ENCODE assay signal across 8 cellular contexts in genomic region chr2:95076705-95077520, GRCh38. TPM values are rescaled to one million over a fixed set of nuclear protein-coding genes. Genes with fewer than 3 reads are reported as not detected.
A peak's percentile ranks its signal among the peaks of the same experiment; 100 is the strongest.
DNase-seq lines count a peak whose midpoint lies in the region; TF ChIP-seq lines count a peak whose summit lies in the region.

No MANE protein-coding gene starts in this region.

- DNase-seq in GM10266 (ENCODE audit: extremely low spot score): peak; percentile 78
- DNase-seq in HFFc6: peak; percentile 33
- DNase-seq in NCI-H1105 (lab: John Stamatoyannopoulos, UW): peak; percentile 80
- peak; percentile 49 for DNase-seq in UCSD-AML1 (lab: John Stamatoyannopoulos, UW; ENCODE audit: unreplicated experiment)
- peak; percentile 16 for DNase-seq in brain pericyte (ENCODE audit: low read depth, low spot score)
- DNase-seq in iPS-NIHi7 (ENCODE audit: extremely low spot score): peak; percentile 89
- DNase-seq in stimulated activated CD4-positive, alpha-beta T cell treated with anti-CD3 and anti-CD28 coated beads, Interleukin-12 subunit alpha, Interleukin-12 subunit beta, amount 100 ng/mL, for 24 hours (ENCODE audit: low read depth in 2 of 2): peak; percentile 75 to 88
- DNase-seq in GOT3 (lab: John Stamatoyannopoulos, UW): no peak

- no peak overlapping the region for H3K27ac Mint-ChIP-seq in HFFc6

- peak; percentile 92 for TF ChIP-seq CTCF in GM10266 (IDR thresholded peaks at IDR 0.05; ENCODE audit: control insufficient read depth, insufficient read depth, low read depth, missing control alignments)
- TF ChIP-seq CTCF in HFFc6 (IDR thresholded peaks at IDR 0.05): peak; percentile 89

- H3K4me3 Mint-ChIP-seq in HFFc6: peak overlapping the region; percentile 77

- H3K4me1 Mint-ChIP-seq in HFFc6 (ENCODE audit: low read depth): no peaks in the 10 kb centered on the region

- no peaks in the 10 kb centered on the region for H3K9me3 Mint-ChIP-seq in HFFc6

- H3K27me3 Mint-ChIP-seq in HFFc6 (ENCODE audit: insufficient read depth): peaks cover 52% of the 10 kb centered on the region

- no peaks in the 10 kb centered on the region for H3K36me3 Mint-ChIP-seq in HFFc6 (ENCODE audit: low read depth)

RNA-seq across cellular contexts. Expression of gene MRPS5, which starts 44.7 kb away (rescaled TPM):
- 10 to 100 TPM; 39.8 to 46.0 (median 41.3) TPM for total RNA-seq in HFFc6 (2021; fragmentation: NEBNext Ultra II Directional; extraction: Animal tissue kit (Norgen Biotek cat#: 25700))

RNA-seq across cellular contexts. Expression of gene MAL, which starts 51.4 kb away (rescaled TPM):
- not detected for total RNA-seq in HFFc6 (2021; fragmentation: NEBNext Ultra II Directional; extraction: Animal tissue kit (Norgen Biotek cat#: 25700))
